8 cellular contexts compared by ENCODE assay signal in the genomic region with DNA sequence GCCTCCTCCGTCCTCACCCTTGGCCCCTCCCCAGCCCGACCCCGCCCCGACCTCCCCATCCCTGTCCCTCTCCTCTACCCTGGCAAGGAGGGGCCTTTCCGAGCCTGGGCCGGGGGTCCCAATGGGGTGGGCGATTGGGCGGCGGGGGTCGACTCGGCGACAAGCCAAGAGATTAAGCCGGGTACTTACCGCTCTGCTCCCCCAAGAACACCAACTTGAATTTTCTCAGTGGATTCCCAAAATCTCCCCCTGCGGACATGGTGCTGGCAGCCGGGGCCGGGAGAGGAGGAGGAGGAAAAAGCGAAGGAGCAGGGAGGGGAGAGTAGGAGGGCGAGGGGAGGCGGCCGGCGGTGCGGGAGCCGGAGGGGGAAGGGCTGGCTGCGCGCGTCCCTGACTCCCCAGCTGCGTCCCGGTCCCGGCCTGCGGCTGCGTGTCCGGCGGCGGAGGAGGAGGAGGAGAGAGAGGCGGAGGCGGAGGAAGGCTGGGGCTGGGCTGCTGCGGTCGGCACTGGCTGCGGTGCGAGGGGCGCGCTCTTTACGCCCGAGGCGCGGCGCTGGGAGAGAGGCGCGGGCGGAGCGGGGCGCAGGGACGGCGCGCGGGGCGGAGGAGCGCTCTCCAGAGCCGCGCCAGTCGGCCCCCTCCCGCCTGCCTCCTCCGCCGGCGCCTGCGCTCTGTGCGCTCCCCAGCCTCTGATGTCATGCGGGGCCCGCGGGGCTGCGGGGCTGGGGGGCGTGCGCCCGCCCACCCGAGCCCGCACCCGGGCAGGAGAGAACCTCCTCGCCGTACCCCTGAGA. TPM values are rescaled to one million over a fixed set of nuclear protein-coding genes. Genes with fewer than 3 reads are reported as not detected.
A peak's percentile ranks its signal among the peaks of the same experiment; 100 is the strongest.
DNase-seq lines count a peak whose midpoint lies in the region; ATAC-seq, FAIRE-seq and TF ChIP-seq lines count a peak whose summit lies in the region.

A gene (minus strand): TSS at position 675 of the 794 bp plus-strand sequence. CDS start 416 bp downstream, at position 259.

- H3K4me1 Mint-ChIP-seq in activated T-cell treated with anti-CD3 and anti-CD28 coated beads, Interleukin-2, amount 50 U/mL, for 4 hours (ENCODE audit: low read depth) = peaks cover 4% of the 10 kb centered on the region
- H3K4me1 Mint-ChIP-seq in natural killer cell = no peaks in the 10 kb centered on the region

- H3K27ac Mint-ChIP-seq in natural killer cell = no peak within 1 kb of the TSS

- no peaks in the 10 kb centered on the region for H3K9me3 Mint-ChIP-seq in activated T-cell treated with anti-CD3 and anti-CD28 coated beads, Interleukin-2, amount 50 U/mL, for 4 hours
- no peaks in the 10 kb centered on the region for H3K9me3 Mint-ChIP-seq in natural killer cell

- TF ChIP-seq CTCF in natural killer cell (IDR thresholded peaks at IDR 0.05) = no peak

- ATAC-seq in activated T-cell treated with anti-CD3 and anti-CD28 coated beads, Interleukin-2, amount 50 U/mL, for 4 hours = peak; percentile 70 to 81
- ATAC-seq in natural killer cell (peak in 1 of 3 donors; percentile 64), GM19397 (IDR thresholded peaks at IDR 0.05; ENCODE audit: unreplicated experiment) (no peak), HG02981 (IDR thresholded peaks at IDR 0.05; ENCODE audit: unreplicated experiment) (no peak)

- FAIRE-seq in frontal cortex (lab: Jason Lieb, UNC) = no peak

- peaks cover 48% of the 10 kb centered on the region for H3K27me3 Mint-ChIP-seq in activated T-cell treated with anti-CD3 and anti-CD28 coated beads, Interleukin-2, amount 50 U/mL, for 4 hours (ENCODE audit: low read depth)
- peaks cover 39 to 59% of the 10 kb centered on the region in 2 donors for H3K27me3 Mint-ChIP-seq in natural killer cell (ENCODE audit: low read depth in 2 of 2)

- intact Hi-C loops in natural killer cell (cut with micrococcal nuclease) = no loop called here

- DNase-seq in NCI-H446 (lab: John Stamatoyannopoulos, UW) = peak; percentile 27 to 68
- no peak for DNase-seq in NCI-H446 treated with DMSO at 0.1 percent for 48 hours (lab: John Stamatoyannopoulos, UW)
- DNase-seq in LoVo (ENCODE audit: low spot score) = peak; percentile 56
- no peak for DNase-seq in activated T-cell treated with anti-CD3 and anti-CD28 coated beads, Interleukin-2, amount 50 U/mL, for 4 hours
- DNase-seq in frontal cortex (ENCODE audit: low spot score in 2 of 2) = peak; percentile 85 to 86
- DNase-seq in natural killer cell = no peak

- no peaks in the 10 kb centered on the region for H3K36me3 Mint-ChIP-seq in activated T-cell treated with anti-CD3 and anti-CD28 coated beads, Interleukin-2, amount 50 U/mL, for 4 hours (ENCODE audit: insufficient read depth)
- H3K36me3 Mint-ChIP-seq in natural killer cell = no peaks in the 10 kb centered on the region

- peak within 1 kb of the TSS; percentile 61 for H3K4me3 Mint-ChIP-seq in activated T-cell treated with anti-CD3 and anti-CD28 coated beads, Interleukin-2, amount 50 U/mL, for 4 hours
- peak within 1 kb of the TSS; percentile 66 for H3K4me3 Mint-ChIP-seq in natural killer cell

RNA-seq across cellular contexts. Expression of the gene that starts here (rescaled TPM):
- total RNA-seq in activated T-cell treated with anti-CD3 and anti-CD28 coated beads, Interleukin-2, amount 50 U/mL, for 4 hours = under 1 TPM; 0.15 to 0.63 (median 0.26) TPM
- total RNA-seq in frontal cortex = 43.2 TPM
- total RNA-seq in natural killer cell = 1 to 10 TPM; 1.4 to 2.7 (median 1.6) TPM

Comparison
In these comparisons a context has a peak if more than half of its experiments do, and no peak if none do; other contexts are left out.
1. RNA of the gene that starts here (total RNA-seq): 43.2 TPM in frontal cortex (single experiment); 1.4 to 2.7 TPM in natural killer cell and 0.15 to 0.63 TPM in activated T-cell treated with anti-CD3 and anti-CD28 coated beads, Interleukin-2, amount 50 U/mL, for 4 hours; every median in the first group is over 10 times any median in the second.
2. DNase-seq: peak in NCI-H446 (2 of 2), LoVo (single experiment) and frontal cortex (2 of 2); none in NCI-H446 treated with DMSO at 0.1 percent for 48 hours (single experiment), activated T-cell treated with anti-CD3 and anti-CD28 coated beads, Interleukin-2, amount 50 U/mL, for 4 hours (single experiment) and natural killer cell (single experiment).
3. Peak in ATAC-seq in activated T-cell treated with anti-CD3 and anti-CD28 coated beads, Interleukin-2, amount 50 U/mL, for 4 hours; RNA of the gene not detected or under 1 TPM.